Comparison of ENCODE assay signal across 1 cellular context in genomic region chr19:56159009-56159501, GRCh38.
TF ChIP-seq lines count a peak whose summit lies in the region.

No MANE protein-coding gene starts in this region.

TF ChIP-seq in GM23338, 12 proteins besides CTCF, POLR2A, EP300 and RAD21 (continued from another document):
- TF ChIP-seq ZNF462 (CRISPR knock-in tag; IDR thresholded peaks at IDR 0.05) = no peak
- no peak for TF ChIP-seq NANOG (IDR thresholded peaks at IDR 0.05; ENCODE audit: borderline replicate concordance)
